ENCODE assay signal across 8 cellular contexts in genomic region chr4:89324671-89325070, GRCh38. TPM values are rescaled to one million over a fixed set of nuclear protein-coding genes. Genes with fewer than 3 reads are reported as not detected.
A peak's percentile ranks its signal among the peaks of the same experiment; 100 is the strongest.
DNase-seq lines count a peak whose midpoint lies in the region; ATAC-seq and TF ChIP-seq lines count a peak whose summit lies in the region.

No MANE protein-coding gene starts in this region.

- H3K9me3 ChIP-seq in GM23248 (ENCODE audit: low read depth): no peaks in the 10 kb centered on the region
- peaks cover 14% of the 10 kb centered on the region for H3K9me3 ChIP-seq in left ventricle myocardium inferior (replicated peaks)
- H3K9me3 ChIP-seq in SJCRH30 (replicated peaks): no peaks in the 10 kb centered on the region

- H3K27ac ChIP-seq in GM23248 (peak overlapping the region; percentile 33), left ventricle myocardium inferior (replicated peaks) (peak overlapping the region; percentile 39), SJCRH30 (no peak overlapping the region)

- peak; percentile 98 for ATAC-seq in GM18502 (IDR thresholded peaks at IDR 0.05; ENCODE audit: poor library complexity, unreplicated experiment)

- no peak overlapping the region for H3K9ac ChIP-seq in GM23248

- no peak for TF ChIP-seq CTCF in left ventricle myocardium inferior (IDR thresholded peaks at IDR 0.05; ENCODE audit: borderline replicate concordance)

- peak overlapping the region; percentile 29 for H2AFZ ChIP-seq in GM23248

- peaks cover 11% of the 10 kb centered on the region for H3F3A ChIP-seq in GM23248 (ENCODE audit: insufficient read depth)

- H3K4me2 ChIP-seq in GM23248 (ENCODE audit: unreplicated experiment): no peak overlapping the region

- DNase-seq in GM23248 (peak; percentile 76), NAMALWA (ENCODE audit: low spot score) (peak; percentile 61), left ventricle myocardium inferior (no peak), SJCRH30 (no peak), foreskin melanocyte (no peak), NCI-H1092 (lab: John Stamatoyannopoulos, UW) (no peak)
- DNase-seq in activated CD8-positive, alpha-beta memory T cell treated with anti-CD3 and anti-CD28 coated beads, Interleukin-2, amount 50 U/mL, for 4 hours: no peak

- in situ Hi-C loops in GM23248 (cut with MboI): no loop called here

- H4K20me1 ChIP-seq in GM23248 (ENCODE audit: insufficient read depth): no peaks in the 10 kb centered on the region

- H3K36me3 ChIP-seq in GM23248 (ENCODE audit: low read depth): no peaks in the 10 kb centered on the region
- H3K36me3 ChIP-seq in left ventricle myocardium inferior: no peaks in the 10 kb centered on the region
- H3K36me3 ChIP-seq in SJCRH30: no peaks in the 10 kb centered on the region

- no peaks in the 10 kb centered on the region for H3K9me2 ChIP-seq in GM23248 (ENCODE audit: insufficient read depth)

- intact Hi-C loops in left ventricle myocardium inferior (cut with micrococcal nuclease): no loop called here

- WGBS in GM23248 (ENCODE audit: low coverage in 1 of 2, low lambda C conversion rate in 2 of 2, missing lambda C conversion rate in 2 of 2), 2 experiments: 6 to 7% methylated on average over 2 of the region's 2 CpGs

- H3K4me3 ChIP-seq in GM23248 (no peak overlapping the region), left ventricle myocardium inferior (no peak overlapping the region), SJCRH30 (no peak overlapping the region)

- H3K27me3 ChIP-seq in GM23248 (replicated peaks; ENCODE audit: insufficient read depth): no peaks in the 10 kb centered on the region
- H3K27me3 ChIP-seq in left ventricle myocardium inferior (ENCODE audit: low read depth): no peaks in the 10 kb centered on the region
- H3K27me3 ChIP-seq in SJCRH30: no peaks in the 10 kb centered on the region

- peaks cover 19% of the 10 kb centered on the region for H3K4me1 ChIP-seq in GM23248 (ENCODE audit: insufficient read depth)
- no peaks in the 10 kb centered on the region for H3K4me1 ChIP-seq in left ventricle myocardium inferior
- H3K4me1 ChIP-seq in SJCRH30: peaks cover 7% of the 10 kb centered on the region; the same call in 1 of the 2 replicates

- H3K79me2 ChIP-seq in GM23248 (ENCODE audit: insufficient read depth): no peaks in the 10 kb centered on the region

RNA-seq across cellular contexts. Expression of gene GPRIN3, which starts 17.1 kb away (rescaled TPM):
- total RNA-seq in GM23248 (2014; rRNA removed; shearing (Covaris generic)): not detected in 2 replicates
- polyA plus RNA-seq in GM23248 (2016; fragmentation: Nextera tagmentation; extraction: Ambion mirVana): 0.01 and 0.05 TPM in 2 replicates
- 9.0 TPM for total RNA-seq in left ventricle myocardium inferior
- 0.08 and 0.12 TPM in 2 replicates for total RNA-seq in SJCRH30 (2014; rRNA removed; shearing (Covaris generic))

Comparison
In these comparisons a context has a peak if more than half of its experiments do, and no peak if none do; other contexts are left out.
1. DNase-seq: peak in GM23248 (single experiment) and NAMALWA (single experiment); none in left ventricle myocardium inferior (single experiment), SJCRH30 (0 of 2), foreskin melanocyte (single experiment), activated CD8-positive, alpha-beta memory T cell treated with anti-CD3 and anti-CD28 coated beads, Interleukin-2, amount 50 U/mL, for 4 hours (single experiment) and NCI-H1092 (single experiment).